In the genomic region with DNA sequence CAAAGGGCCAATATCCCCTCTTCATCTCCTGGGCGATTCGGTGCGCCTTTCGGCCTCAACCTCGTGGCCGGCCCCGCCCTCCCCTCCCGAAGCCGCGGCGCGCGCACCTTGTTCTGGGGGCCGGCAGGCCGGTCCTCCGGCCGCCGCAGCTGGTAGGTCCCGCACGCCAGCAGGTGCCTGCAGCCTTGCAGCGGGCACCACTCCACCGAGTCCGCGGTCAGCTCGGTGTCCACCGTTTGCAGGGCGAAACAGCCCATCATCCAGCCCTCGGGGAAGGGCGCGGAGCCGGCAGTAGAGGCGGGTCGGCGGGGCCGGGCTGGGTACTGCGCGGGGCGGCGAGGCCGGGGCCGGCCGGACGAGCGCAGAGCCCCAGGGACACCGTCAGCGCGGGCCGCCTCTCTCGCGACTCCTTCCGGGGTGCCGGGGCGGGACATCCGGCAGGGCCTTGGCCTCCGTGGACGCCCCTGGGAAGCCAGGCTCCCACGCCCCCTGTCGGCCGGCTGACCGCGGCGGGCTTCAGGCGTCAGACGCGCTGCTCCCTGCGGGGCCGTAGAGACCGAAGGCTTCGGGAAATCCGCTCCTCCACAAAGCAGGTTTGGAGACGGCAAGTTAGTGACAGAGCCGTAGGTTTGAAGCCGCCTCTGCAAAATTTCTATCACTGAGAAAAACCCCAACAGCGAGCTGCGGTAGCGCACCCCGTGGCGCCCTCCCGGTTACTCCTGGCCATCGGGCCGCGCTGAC, we compare ENCODE assay signal across 1 cellular context.
TF ChIP-seq lines count a peak whose summit lies in the region.

A gene (minus strand): TSS at position 408 of the 741 bp plus-strand sequence. CDS start 148 bp downstream, at position 260.

TF ChIP-seq in SK-N-SH, 30 proteins besides CTCF, POLR2A, EP300 and RAD21 (continued from another document):
- peak; percentile 59 for TF ChIP-seq MXI1 (IDR thresholded peaks at IDR 0.05; ENCODE audit: low read depth, low read length)
- TF ChIP-seq TCF12 (IDR thresholded peaks at IDR 0.05), result no peak; the same call in 1 of the 2 replicates
- TF ChIP-seq, protein P1, sequence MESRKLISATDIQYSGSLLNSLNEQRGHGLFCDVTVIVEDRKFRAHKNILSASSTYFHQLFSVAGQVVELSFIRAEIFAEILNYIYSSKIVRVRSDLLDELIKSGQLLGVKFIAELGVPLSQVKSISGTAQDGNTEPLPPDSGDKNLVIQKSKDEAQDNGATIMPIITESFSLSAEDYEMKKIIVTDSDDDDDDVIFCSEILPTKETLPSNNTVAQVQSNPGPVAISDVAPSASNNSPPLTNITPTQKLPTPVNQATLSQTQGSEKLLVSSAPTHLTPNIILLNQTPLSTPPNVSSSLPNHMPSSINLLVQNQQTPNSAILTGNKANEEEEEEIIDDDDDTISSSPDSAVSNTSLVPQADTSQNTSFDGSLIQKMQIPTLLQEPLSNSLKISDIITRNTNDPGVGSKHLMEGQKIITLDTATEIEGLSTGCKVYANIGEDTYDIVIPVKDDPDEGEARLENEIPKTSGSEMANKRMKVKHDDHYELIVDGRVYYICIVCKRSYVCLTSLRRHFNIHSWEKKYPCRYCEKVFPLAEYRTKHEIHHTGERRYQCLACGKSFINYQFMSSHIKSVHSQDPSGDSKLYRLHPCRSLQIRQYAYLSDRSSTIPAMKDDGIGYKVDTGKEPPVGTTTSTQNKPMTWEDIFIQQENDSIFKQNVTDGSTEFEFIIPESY (IDR thresholded peaks at IDR 0.05; ENCODE audit: borderline replicate concordance, low read depth), result no peak
- TF ChIP-seq NRF1 (IDR thresholded peaks at IDR 0.05; ENCODE audit: low read depth, low read length), result peak; percentile 22; the same call in 1 of the 2 replicates
- TF ChIP-seq RFX5 (IDR thresholded peaks at IDR 0.05; ENCODE audit: low read length), result no peak
- TF ChIP-seq EZH2phosphoT487 (IDR thresholded peaks at IDR 0.05; ENCODE audit: borderline replicate concordance, low read depth), result no peak
- TF ChIP-seq, protein P2, sequence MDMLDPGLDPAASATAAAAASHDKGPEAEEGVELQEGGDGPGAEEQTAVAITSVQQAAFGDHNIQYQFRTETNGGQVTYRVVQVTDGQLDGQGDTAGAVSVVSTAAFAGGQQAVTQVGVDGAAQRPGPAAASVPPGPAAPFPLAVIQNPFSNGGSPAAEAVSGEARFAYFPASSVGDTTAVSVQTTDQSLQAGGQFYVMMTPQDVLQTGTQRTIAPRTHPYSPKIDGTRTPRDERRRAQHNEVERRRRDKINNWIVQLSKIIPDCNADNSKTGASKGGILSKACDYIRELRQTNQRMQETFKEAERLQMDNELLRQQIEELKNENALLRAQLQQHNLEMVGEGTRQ (IDR thresholded peaks at IDR 0.05; ENCODE audit: borderline replicate concordance, low read depth, low read length), result no peak
- peak; percentile 95 for TF ChIP-seq GABPA (IDR thresholded peaks at IDR 0.05; ENCODE audit: low read depth)
- TF ChIP-seq RCOR1 (IDR thresholded peaks at IDR 0.05; ENCODE audit: low read length), result 0 out of 2 replicates have a peak, but pooled peaks have one; percentile 19
- TF ChIP-seq POLR2AphosphoS5 (IDR thresholded peaks at IDR 0.05; ENCODE audit: low read depth, low read length), result peak; percentile 78
- TF ChIP-seq SMC3 (IDR thresholded peaks at IDR 0.05; ENCODE audit: low read depth, low read length), result no peak
- no peak for TF ChIP-seq MEF2A (IDR thresholded peaks at IDR 0.05; ENCODE audit: borderline replicate concordance, low read depth)
- TF ChIP-seq, protein P3, sequence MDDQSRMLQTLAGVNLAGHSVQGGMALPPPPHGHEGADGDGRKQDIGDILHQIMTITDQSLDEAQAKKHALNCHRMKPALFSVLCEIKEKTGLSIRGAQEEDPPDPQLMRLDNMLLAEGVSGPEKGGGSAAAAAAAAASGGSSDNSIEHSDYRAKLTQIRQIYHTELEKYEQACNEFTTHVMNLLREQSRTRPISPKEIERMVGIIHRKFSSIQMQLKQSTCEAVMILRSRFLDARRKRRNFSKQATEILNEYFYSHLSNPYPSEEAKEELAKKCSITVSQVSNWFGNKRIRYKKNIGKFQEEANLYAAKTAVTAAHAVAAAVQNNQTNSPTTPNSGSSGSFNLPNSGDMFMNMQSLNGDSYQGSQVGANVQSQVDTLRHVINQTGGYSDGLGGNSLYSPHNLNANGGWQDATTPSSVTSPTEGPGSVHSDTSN (IDR thresholded peaks at IDR 0.05), result peak; percentile 32; the same call in 1 of the 2 replicates
- TF ChIP-seq, protein P4, sequence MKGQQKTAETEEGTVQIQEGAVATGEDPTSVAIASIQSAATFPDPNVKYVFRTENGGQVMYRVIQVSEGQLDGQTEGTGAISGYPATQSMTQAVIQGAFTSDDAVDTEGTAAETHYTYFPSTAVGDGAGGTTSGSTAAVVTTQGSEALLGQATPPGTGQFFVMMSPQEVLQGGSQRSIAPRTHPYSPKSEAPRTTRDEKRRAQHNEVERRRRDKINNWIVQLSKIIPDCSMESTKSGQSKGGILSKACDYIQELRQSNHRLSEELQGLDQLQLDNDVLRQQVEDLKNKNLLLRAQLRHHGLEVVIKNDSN (IDR thresholded peaks at IDR 0.05; ENCODE audit: borderline replicate concordance, low read depth), result no peak
- TF ChIP-seq GATA2 (CRISPR knock-in tag; IDR thresholded peaks at IDR 0.05), result no peak
- TF ChIP-seq ELF1 (IDR thresholded peaks at IDR 0.05), result peak; percentile 54; the same call in 1 of the 2 replicates
- no peak for TF ChIP-seq FOSL2 (IDR thresholded peaks at IDR 0.05; ENCODE audit: borderline replicate concordance, low read depth)
- no peak for TF ChIP-seq FOXM1 (IDR thresholded peaks at IDR 0.05; ENCODE audit: low read depth)
- TF ChIP-seq, protein P5, sequence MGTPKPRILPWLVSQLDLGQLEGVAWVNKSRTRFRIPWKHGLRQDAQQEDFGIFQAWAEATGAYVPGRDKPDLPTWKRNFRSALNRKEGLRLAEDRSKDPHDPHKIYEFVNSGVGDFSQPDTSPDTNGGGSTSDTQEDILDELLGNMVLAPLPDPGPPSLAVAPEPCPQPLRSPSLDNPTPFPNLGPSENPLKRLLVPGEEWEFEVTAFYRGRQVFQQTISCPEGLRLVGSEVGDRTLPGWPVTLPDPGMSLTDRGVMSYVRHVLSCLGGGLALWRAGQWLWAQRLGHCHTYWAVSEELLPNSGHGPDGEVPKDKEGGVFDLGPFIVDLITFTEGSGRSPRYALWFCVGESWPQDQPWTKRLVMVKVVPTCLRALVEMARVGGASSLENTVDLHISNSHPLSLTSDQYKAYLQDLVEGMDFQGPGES (IDR thresholded peaks at IDR 0.05; ENCODE audit: low read depth, low read length), result no peak
- no peak for TF ChIP-seq SIN3A (IDR thresholded peaks at IDR 0.05; ENCODE audit: borderline replicate concordance, low read depth, low read length)
- peak; percentile 69; the same call in 1 of the 2 replicates for TF ChIP-seq TAF1 (IDR thresholded peaks at IDR 0.05; ENCODE audit: borderline replicate concordance, low read depth, low read length)
